ENCODE assay signal across 9 cellular contexts in the genomic region with DNA sequence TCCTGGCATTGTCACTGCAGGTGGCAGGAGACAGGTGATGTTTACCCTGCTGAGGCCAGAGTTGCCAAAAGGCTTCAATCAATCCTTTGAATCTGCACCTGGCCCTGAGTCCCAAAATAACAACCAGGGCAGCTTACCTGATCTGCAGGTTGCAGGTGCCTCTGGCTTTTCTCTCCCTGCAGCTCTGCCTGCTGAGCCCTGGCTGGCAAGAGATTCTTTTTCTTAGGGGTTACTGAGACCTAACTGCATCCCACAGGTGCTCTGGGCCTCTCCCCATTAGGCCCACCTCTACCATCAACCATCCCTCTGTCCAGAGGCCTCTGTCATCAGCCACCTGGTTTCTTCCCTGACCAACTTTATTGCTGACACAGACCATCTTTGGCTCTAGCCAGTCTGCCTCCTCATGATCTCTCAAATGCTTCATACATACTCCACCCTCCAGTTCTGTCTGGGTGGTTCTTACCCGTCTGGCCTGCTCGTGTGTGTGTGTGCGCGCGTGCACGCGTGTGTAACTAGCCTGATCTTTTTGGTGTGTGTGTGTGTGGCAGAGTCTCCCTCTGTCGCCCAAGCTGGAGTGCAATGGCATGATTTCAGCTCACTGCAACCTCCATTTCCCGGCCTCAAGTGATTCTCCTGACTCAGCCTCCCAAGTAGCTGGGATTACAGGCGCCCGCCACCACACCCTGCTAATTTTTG. TPM values are rescaled to one million over a fixed set of nuclear protein-coding genes. Genes with fewer than 3 reads are reported as not detected.
DNase-seq lines count a peak whose midpoint lies in the region; ATAC-seq, FAIRE-seq and TF ChIP-seq lines count a peak whose summit lies in the region.
"Had no signal": no experiment of that assay in that cellular context is flagged by ENCODE, and none has a peak within 500 bp of the region (broad histone marks: within the 10 kb centered on the region; RNA-seq: fewer than 3 reads in every experiment).

No MANE protein-coding gene starts in this region.

- ATAC-seq in HepG2 (no peak), right lobe of liver (no peak), GM21825 (IDR thresholded peaks at IDR 0.05; ENCODE audit: unreplicated experiment) (no peak)

- no peak overlapping the region for H2AFZ ChIP-seq in HepG2 (ENCODE audit: low read length)

- no TSS peak for BruUV-seq in HepG2 (replicated peaks; lab: Mats Ljungman, UMichigan)

- no peak for DNase-seq in HepG2 (ENCODE audit: low spot score)
- no peak for DNase-seq in right lobe of liver
- peak; percentile 72 for DNase-seq in SHP77 treated with DMSO at 0.1 percent for 48 hours (lab: John Stamatoyannopoulos, UW)
- no peak for DNase-seq in NOMO-1 (lab: John Stamatoyannopoulos, UW; ENCODE audit: unreplicated experiment in 2 of 2)
- DNase-seq in cerebellar nuclear complex (lab: John Stamatoyannopoulos, UW), result no peak
- no peak for DNase-seq in iPS-NIHi7 (ENCODE audit: extremely low spot score)
- DNase-seq: cortex of kidney had no signal

- TF ChIP-seq EP300 in HepG2 (IDR thresholded peaks at IDR 0.05; ENCODE audit: low read depth in 2 of 2, low read length in 2 of 2) (no peak), HepG2 (CRISPR knock-in tag; IDR thresholded peaks at IDR 0.05; ENCODE audit: borderline replicate concordance) (no peak)

- WGBS in HepG2 (ENCODE audit: low lambda C conversion rate), result 94% methylated on average over 11 of the region's 11 CpGs
- 94% methylated on average over 11 of the region's 11 CpGs for WGBS in right lobe of liver (ENCODE audit: insufficient coverage, low coverage, low lambda C conversion rate, missing lambda C conversion rate)
- WGBS in liver, result 92% methylated on average over 11 of the region's 11 CpGs

- no peak for TF ChIP-seq CTCF in HepG2 (CRISPR knock-in tag; IDR thresholded peaks at IDR 0.05)
- no peak for TF ChIP-seq CTCF in right lobe of liver (IDR thresholded peaks at IDR 0.05)
- no peak for TF ChIP-seq CTCF in liver (IDR thresholded peaks at IDR 0.05; ENCODE audit: low read depth, low read length, missing input control)

- H3K4me3 ChIP-seq in HepG2 (replicated peaks in 1 of 3; ENCODE audit: insufficient read depth in 1 of 3, low read depth in 2 of 3, low read length in 3 of 3) (no peak overlapping the region), right lobe of liver (no peak overlapping the region), liver (ENCODE audit: low read depth in 1 of 3, low read length in 3 of 3) (no peak overlapping the region)

- peak overlapping the region; percentile 46 for H3K27ac ChIP-seq in HepG2 (ENCODE audit: extremely low read length, insufficient read depth, low read length)
- peak overlapping the region in 1 of 3 donors; percentile 49 for H3K27ac ChIP-seq in right lobe of liver
- H3K27ac ChIP-seq in liver (ENCODE audit: low read depth in 1 of 2, low read length in 2 of 2), result peak overlapping the region; percentile 4 to 64

- CTCF ChIA-PET in HepG2 (lab: Yijun Ruan, JAX; ENCODE audit: low intra/inter-chr PET ratio, low total read pairs), result no interaction called here

- H3K9ac ChIP-seq in HepG2 (ENCODE audit: insufficient read depth, low read depth, low read length) (no peak overlapping the region), liver (ENCODE audit: low read depth in 1 of 2, low read length in 2 of 2) (no peak overlapping the region)

- peaks cover 99% of the 10 kb centered on the region for H3K4me1 ChIP-seq in HepG2 (ENCODE audit: insufficient read depth, low read length)
- peaks cover 0 to 90% (median 44%) of the 10 kb centered on the region in 4 donors for H3K4me1 ChIP-seq in right lobe of liver
- peaks cover 26 to 90% (median 77%) of the 10 kb centered on the region in 4 donors for H3K4me1 ChIP-seq in liver (ENCODE audit: control insufficient read depth in 4 of 4, insufficient read depth in 4 of 4, low read length in 3 of 4)

- no peak for TF ChIP-seq RAD21 in HepG2 (CRISPR knock-in tag; IDR thresholded peaks at IDR 0.05)
- no peak for TF ChIP-seq RAD21 in liver (IDR thresholded peaks at IDR 0.05)

- H3K9me3 ChIP-seq in HepG2 (ENCODE audit: low read length) (no peaks in the 10 kb centered on the region), right lobe of liver (no peaks in the 10 kb centered on the region), liver (ENCODE audit: control insufficient read depth in 4 of 4, low read length in 3 of 4) (no peaks in the 10 kb centered on the region)

- TF ChIP-seq POLR2A in HepG2 (IDR thresholded peaks at IDR 0.05; ENCODE audit: insufficient read depth in 1 of 2, low read depth in 2 of 2, low read length in 2 of 2) (no peak; a peak in 1 of 4 replicates), right lobe of liver (IDR thresholded peaks at IDR 0.05) (no peak)

- FAIRE-seq in HepG2 (lab: Jason Lieb, UNC), result no peak

- in situ Hi-C loops in HepG2 (cut with HindIII; ENCODE audit: extremely low pct_ligation_motif_present, low pct_unique_long_range_greater_than_20kb), result no loop called here

- 0 out of 2 replicates have a peak overlapping the region, but pooled peaks have one; percentile 2 for H3K4me2 ChIP-seq in HepG2 (ENCODE audit: low read depth, low read length)

- POLR2A ChIA-PET in HepG2 (lab: Yijun Ruan, JAX), result interaction anchor here (1.2 to 33.2 kb wide), 6 partner anchors 6 to 105 kb away, joined by 3 to 2822 read pairs (median 1312); partner anchors contain the start of gene BCL2L1

- H3K36me3 ChIP-seq in HepG2 (replicated peaks in 1 of 2; ENCODE audit: control insufficient read depth in 1 of 2, insufficient read depth in 2 of 2, low read length in 2 of 2) (peaks cover 42 to 81% of the 10 kb centered on the region in 2 experiments), right lobe of liver (peaks cover 0 to 8% (median 2%) of the 10 kb centered on the region in 4 donors), liver (ENCODE audit: control insufficient read depth in 4 of 4, insufficient read depth in 3 of 4, low read depth in 1 of 4, low read length in 3 of 4) (peaks cover 0 to 5% (median 3%) of the 10 kb centered on the region in 4 donors)

- no peaks in the 10 kb centered on the region for H3K27me3 ChIP-seq in HepG2 (ENCODE audit: control insufficient read depth in 1 of 2, insufficient read depth in 2 of 2, low read length in 2 of 2)
- no peaks in the 10 kb centered on the region for H3K27me3 ChIP-seq in right lobe of liver
- no peaks in the 10 kb centered on the region for H3K27me3 ChIP-seq in liver (ENCODE audit: control insufficient read depth in 4 of 4, insufficient read depth in 4 of 4, low read length in 3 of 4)

- H4K20me1 ChIP-seq in HepG2 (ENCODE audit: insufficient read depth, low read length), result peaks cover 15% of the 10 kb centered on the region

- peaks cover 90% of the 10 kb centered on the region for H3K79me2 ChIP-seq in HepG2 (ENCODE audit: insufficient read depth, low read length)

- intact Hi-C loops in HepG2 (cut with micrococcal nuclease; ENCODE audit: unreplicated experiment) (loop anchor here (1.0 kb wide), 1 partner anchor 8 kb away; no protein-coding TSS in a partner anchor), right lobe of liver (cut with DNase I) (no loop called here)

RNA-seq across cellular contexts. Expression of gene BCL2L1, which starts 13.7 kb away (rescaled TPM):
- total RNA-seq in HepG2 (2016; rRNA removed; fragmentation: Illumina TruSeq; extraction: Trizol) (164 and 200 TPM in 2 replicates), right lobe of liver (10 to 100 TPM; 30.5 to 96.1 (median 63.4) TPM), liver (100 to 1,000 TPM in 1 of 2 donors, 10 to 100 TPM in 1; 48.4 to 124 TPM)
- total RNA-seq in HepG2 (2016; cell fraction: cytosol; rRNA removed; fragmentation: Illumina TruSeq; extraction: Trizol; ENCODE audit: low read depth), result 60.9 and 61.0 TPM in 2 replicates
- total RNA-seq in HepG2 (2016; cell fraction: insoluble cytoplasmic fraction; rRNA removed; fragmentation: Illumina TruSeq; extraction: Trizol), result 169 and 173 TPM in 2 replicates
- total RNA-seq in HepG2 (2016; cell fraction: membrane; rRNA removed; fragmentation: Illumina TruSeq; extraction: Trizol), result 190 and 201 TPM in 2 replicates
- total RNA-seq in HepG2 (2016; cell fraction: nucleus; rRNA removed; fragmentation: Illumina TruSeq; extraction: Trizol), result 135 and 148 TPM in 2 replicates
- polyA plus RNA-seq in HepG2 (2011; rRNA removed) (258 and 259 TPM in 2 replicates), liver (10 to 100 TPM; 29.7 to 43.7 TPM)
- 215 and 224 TPM in 2 replicates for polyA plus RNA-seq in HepG2 (2011; cell fraction: cytosol; rRNA removed)
- polyA plus RNA-seq in HepG2 (2011; cell fraction: nucleus; rRNA removed), result 123 and 146 TPM in 2 replicates
- polyA plus RNA-seq in HepG2 (2012), result 184 and 192 TPM in 2 replicates
- polyA plus RNA-seq in HepG2 (2016; cell fraction: cytosol; fragmentation: Illumina TruSeq; extraction: Trizol; ENCODE audit: low read depth), result 77.5 and 91.4 TPM in 2 replicates
- 214 and 252 TPM in 2 replicates for polyA plus RNA-seq in HepG2 (2016; cell fraction: insoluble cytoplasmic fraction; fragmentation: Illumina TruSeq; extraction: Trizol; ENCODE audit: low read depth)
- 208 and 211 TPM in 2 replicates for polyA plus RNA-seq in HepG2 (2016; cell fraction: membrane; fragmentation: Illumina TruSeq; extraction: Trizol; ENCODE audit: low read depth)
- 168 and 174 TPM in 2 replicates for polyA plus RNA-seq in HepG2 (2016; cell fraction: nucleus; fragmentation: Illumina TruSeq; extraction: Trizol; ENCODE audit: insufficient read depth, low read depth)
- 34.8 and 259 TPM in 2 replicates for polyA minus RNA-seq in HepG2 (2011; rRNA and poly(A)+ RNA removed; ENCODE audit: low replicate concordance)
- 124 TPM in 2 replicates for polyA minus RNA-seq in HepG2 (2011; cell fraction: cytosol; rRNA and poly(A)+ RNA removed)
- polyA minus RNA-seq in HepG2 (2011; cell fraction: nucleus; rRNA and poly(A)+ RNA removed), result 215 and 221 TPM in 2 replicates

RNA-seq across cellular contexts. Expression of gene TPX2, which starts 30.1 kb away (rescaled TPM):
- total RNA-seq in HepG2 (2016; rRNA removed; fragmentation: Illumina TruSeq; extraction: Trizol), result 124 and 190 TPM in 2 replicates
- 19.7 and 21.4 TPM in 2 replicates for total RNA-seq in HepG2 (2016; cell fraction: cytosol; rRNA removed; fragmentation: Illumina TruSeq; extraction: Trizol; ENCODE audit: low read depth)
- total RNA-seq in HepG2 (2016; cell fraction: insoluble cytoplasmic fraction; rRNA removed; fragmentation: Illumina TruSeq; extraction: Trizol), result 123 and 174 TPM in 2 replicates
- 59.2 and 59.7 TPM in 2 replicates for total RNA-seq in HepG2 (2016; cell fraction: membrane; rRNA removed; fragmentation: Illumina TruSeq; extraction: Trizol)
- 91.9 and 95.0 TPM in 2 replicates for total RNA-seq in HepG2 (2016; cell fraction: nucleus; rRNA removed; fragmentation: Illumina TruSeq; extraction: Trizol)
- polyA plus RNA-seq in HepG2 (2011; rRNA removed), result 20.0 and 34.3 TPM in 2 replicates
- polyA plus RNA-seq in HepG2 (2011; cell fraction: cytosol; rRNA removed), result 21.1 and 21.9 TPM in 2 replicates
- polyA plus RNA-seq in HepG2 (2011; cell fraction: nucleus; rRNA removed), result 16.5 and 21.6 TPM in 2 replicates
- 28.3 and 61.6 TPM in 2 replicates for polyA plus RNA-seq in HepG2 (2012)
- 8.4 and 9.3 TPM in 2 replicates for polyA plus RNA-seq in HepG2 (2016; cell fraction: cytosol; fragmentation: Illumina TruSeq; extraction: Trizol; ENCODE audit: low read depth)
- polyA plus RNA-seq in HepG2 (2016; cell fraction: insoluble cytoplasmic fraction; fragmentation: Illumina TruSeq; extraction: Trizol; ENCODE audit: low read depth), result 186 and 207 TPM in 2 replicates
- polyA plus RNA-seq in HepG2 (2016; cell fraction: membrane; fragmentation: Illumina TruSeq; extraction: Trizol; ENCODE audit: low read depth), result 30.8 and 32.2 TPM in 2 replicates
- 122 and 124 TPM in 2 replicates for polyA plus RNA-seq in HepG2 (2016; cell fraction: nucleus; fragmentation: Illumina TruSeq; extraction: Trizol; ENCODE audit: insufficient read depth, low read depth)
- 23.1 and 74.5 TPM in 2 replicates for polyA minus RNA-seq in HepG2 (2011; rRNA and poly(A)+ RNA removed; ENCODE audit: low replicate concordance)
- polyA minus RNA-seq in HepG2 (2011; cell fraction: cytosol; rRNA and poly(A)+ RNA removed), result 31.8 and 39.1 TPM in 2 replicates
- 42.3 and 53.4 TPM in 2 replicates for polyA minus RNA-seq in HepG2 (2011; cell fraction: nucleus; rRNA and poly(A)+ RNA removed)
- total RNA-seq in right lobe of liver, result 1 to 10 TPM in 5 of 6 experiments, under 1 TPM in 1; 0.56 to 8.3 (median 2.8) TPM
- total RNA-seq in liver, result 10 to 100 TPM in 1 of 2 donors, 1 to 10 TPM in 1; 1.3 to 40.8 TPM
- polyA plus RNA-seq in liver, result 1 to 10 TPM; 1.1 to 3.6 TPM
